Comparison of ENCODE assay signal across 8 cellular contexts in genomic region chr1:109482796-109483638, GRCh38. TPM values are rescaled to one million over a fixed set of nuclear protein-coding genes. Genes with fewer than 3 reads are reported as not detected.
DNase-seq lines count a peak whose midpoint lies in the region; ATAC-seq and TF ChIP-seq lines count a peak whose summit lies in the region.

No MANE protein-coding gene starts in this region.

- H3K9me3 Mint-ChIP-seq in memory B cell = no peaks in the 10 kb centered on the region

- intact Hi-C loops in colonic mucosa (cut with DNase I) = no loop called here

- peaks cover 4% of the 10 kb centered on the region for H3K27me3 ChIP-seq in HL-60 (ENCODE audit: insufficient read depth, poor library complexity, severe bottlenecking)
- H3K27me3 ChIP-seq in colonic mucosa = no peaks in the 10 kb centered on the region
- peaks cover under 1% of the 10 kb centered on the region for H3K27me3 ChIP-seq in suprapubic skin

- peaks cover 11% of the 10 kb centered on the region for H3K4me1 ChIP-seq in colonic mucosa
- peaks cover 23% of the 10 kb centered on the region for H3K4me1 ChIP-seq in suprapubic skin

- H3K36me3 Mint-ChIP-seq in memory B cell = no peaks in the 10 kb centered on the region

- peak overlapping the region; percentile 96 for H3K4me3 Mint-ChIP-seq in memory B cell

- H3K27ac Mint-ChIP-seq in memory B cell = peak overlapping the region; percentile 90

- ATAC-seq in GM21360 (IDR thresholded peaks at IDR 0.05; ENCODE audit: unreplicated experiment) (peak; percentile 33), memory B cell (ENCODE audit: low read depth) (peak; percentile 32)

- H3K4me3 ChIP-seq in HL-60 (replicated peaks; ENCODE audit: insufficient read depth, low read length) = peak overlapping the region; percentile 69
- H3K4me3 ChIP-seq in colonic mucosa = peak overlapping the region; percentile 45
- peak overlapping the region; percentile 77 for H3K4me3 ChIP-seq in suprapubic skin

- H3K36me3 ChIP-seq in colonic mucosa (no peaks in the 10 kb centered on the region), suprapubic skin (peaks cover 6% of the 10 kb centered on the region)

- H3K9ac ChIP-seq in colonic mucosa (ENCODE audit: low read depth in 2 of 2, low read length in 2 of 2) = peak overlapping the region; percentile 51 to 61

- H3K9me3 ChIP-seq in colonic mucosa (no peaks in the 10 kb centered on the region), suprapubic skin (no peaks in the 10 kb centered on the region)

- DNase-seq in COR-L47 (lab: John Stamatoyannopoulos, UW) = peak; percentile 72
- no peak for DNase-seq in HL-60 (ENCODE audit: low read depth in 1 of 2, low spot score in 1 of 2)
- DNase-seq in T-helper 9 cell = peak; percentile 31
- no peak for DNase-seq in colonic mucosa
- DNase-seq in memory B cell (ENCODE audit: low spot score in 2 of 2) = peak in 1 of 2 donors; percentile 54
- DNase-seq in suprapubic skin (ENCODE audit: low spot score in 2 of 2) = peak in 1 of 2 donors; percentile 80
- DNase-seq in NCI-H2107 treated with DMSO at 0.1 percent for 48 hours (lab: John Stamatoyannopoulos, UW; ENCODE audit: unreplicated experiment) = no peak

- H3K4me1 Mint-ChIP-seq in memory B cell = peaks cover 24% of the 10 kb centered on the region

- H3K27me3 Mint-ChIP-seq in memory B cell = peaks cover 10% of the 10 kb centered on the region

- H3K27ac ChIP-seq in HL-60 (replicated peaks) (no peak overlapping the region), colonic mucosa (no peak overlapping the region), suprapubic skin (no peak overlapping the region)

- TF ChIP-seq EP300 in suprapubic skin (IDR thresholded peaks at IDR 0.05) = no peak

- no peak for TF ChIP-seq POLR2A in suprapubic skin (IDR thresholded peaks at IDR 0.05)

- TF ChIP-seq CTCF in HL-60 (IDR thresholded peaks at IDR 0.05; ENCODE audit: insufficient read depth, low read length) = no peak
- TF ChIP-seq CTCF in colonic mucosa (IDR thresholded peaks at IDR 0.05) = no peak
- no peak for TF ChIP-seq CTCF in suprapubic skin (IDR thresholded peaks at IDR 0.05)

- WGBS in suprapubic skin = 10% methylated on average over 21 of the region's 27 CpGs

RNA-seq across cellular contexts. Expression of gene ATXN7L2, which starts 0.7 kb away (rescaled TPM):
- total RNA-seq in colonic mucosa (1 to 10 TPM; 2.3 to 4.0 TPM), suprapubic skin (1 to 10 TPM; 5.1 to 8.4 (median 7.2) TPM)

RNA-seq across cellular contexts. Expression of gene CYB561D1, which starts 10.9 kb away (rescaled TPM):
- total RNA-seq in colonic mucosa = 10 to 100 TPM in 1 of 2 donors, 1 to 10 TPM in 1; 8.1 to 12.5 TPM
- 10 to 100 TPM; 12.3 to 27.4 (median 24.7) TPM for total RNA-seq in suprapubic skin

RNA-seq across cellular contexts. Expression of gene SYPL2, which starts 16.7 kb away (rescaled TPM):
- total RNA-seq in colonic mucosa = under 1 TPM; 0.12 to 0.35 TPM
- 1 to 10 TPM in 1 of 4 donors, under 1 TPM in 2, not detected in 1; 0.23 to 2.1 (median 0.34) TPM for total RNA-seq in suprapubic skin

RNA-seq across cellular contexts. Expression of gene AMIGO1, which starts 26.5 kb away (rescaled TPM):
- total RNA-seq in colonic mucosa (1 to 10 TPM; 2.5 to 3.9 TPM), suprapubic skin (1 to 10 TPM; 2.1 to 8.5 (median 4.7) TPM)

RNA-seq across cellular contexts. Expression of gene GPR61, which starts 56.7 kb away (rescaled TPM):
- not detected for total RNA-seq in colonic mucosa
- 1 to 10 TPM in 1 of 4 donors, under 1 TPM in 1, not detected in 2; 0.19 to 1.4 TPM for total RNA-seq in suprapubic skin

Comparison
In these comparisons a context has a peak if more than half of its experiments do, and no peak if none do; other contexts are left out.
1. DNase-seq: peak in COR-L47 (single experiment) and T-helper 9 cell (single experiment); none in HL-60 (0 of 2), colonic mucosa (single experiment) and NCI-H2107 treated with DMSO at 0.1 percent for 48 hours (single experiment).
2. Peak in every context shown above with its lines, with median percentiles within 50 percentile points of each other: H3K4me3 ChIP-seq.